6 cellular contexts compared by ENCODE assay signal in genomic region chr5:80300125-80300524, GRCh38. TPM values are rescaled to one million over a fixed set of nuclear protein-coding genes. Genes with fewer than 3 reads are reported as not detected.
"Had no signal": no experiment of that assay in that cellular context is flagged by ENCODE, and none has a peak within 500 bp of the region (broad histone marks: within the 10 kb centered on the region; RNA-seq: fewer than 3 reads in every experiment).

No MANE protein-coding gene starts in this region.

- H3K4me3 ChIP-seq: GM23248 had no signal

- H3K27ac Mint-ChIP-seq: H9 had no signal

- H3K4me3 Mint-ChIP-seq: H9 had no signal

- DNase-seq: GM23248, GOT3, H9, HCEC 1CT, IMR-90 had no signal

- H2AFZ ChIP-seq: GM23248 had no signal

- H3K27ac ChIP-seq: GM23248 had no signal

RNA-seq across cellular contexts. Expression of gene SPZ1, which starts 19.7 kb away (rescaled TPM):
- total RNA-seq: GM23248, H9, HT-29, IMR-90 had no signal
- polyA plus RNA-seq: GM23248, IMR-90 had no signal
